In genomic region chr12:121738340-121738858, GRCh38 we compare ENCODE assay signal across 25 cellular contexts. TPM values are rescaled to one million over a fixed set of nuclear protein-coding genes. Genes with fewer than 3 reads are reported as not detected.
A peak's percentile ranks its signal among the peaks of the same experiment; 100 is the strongest.
DNase-seq lines count a peak whose midpoint lies in the region; ATAC-seq, FAIRE-seq and TF ChIP-seq lines count a peak whose summit lies in the region.
"Had no signal": no experiment of that assay in that cellular context is flagged by ENCODE, and none has a peak within 500 bp of the region (broad histone marks: within the 10 kb centered on the region; RNA-seq: fewer than 3 reads in every experiment).

No MANE protein-coding gene starts in this region.

- TF ChIP-seq RAD21 in H1 (IDR thresholded peaks at IDR 0.05 in 1 of 2, conservative IDR thresholded peaks at IDR 0.05 in 1 of 2; ENCODE audit: low read depth in 2 of 2, low read length in 2 of 2), result no peak

- no peaks in the 10 kb centered on the region for H3K27me3 Mint-ChIP-seq in Caco-2 (ENCODE audit: insufficient read depth, unreplicated experiment)
- H3K27me3 Mint-ChIP-seq in stimulated activated naive B cell treated with anti-CD40 and anti-IgM and Interleukin-4, amounts not matched to agents 10 μg/mL and 1 μg/mL and 100 μg/mL, for 72 hours, result no peaks in the 10 kb centered on the region
- no peaks in the 10 kb centered on the region for H3K27me3 Mint-ChIP-seq in activated T-helper 17 cell treated with anti-CD3 and anti-CD28 coated beads, Interleukin-2, amount 50 U/mL, for 72 hours
- H3K27me3 Mint-ChIP-seq: CD4-positive, CD25-positive, alpha-beta regulatory T cell; IgD-negative memory B cell had no signal

- no peak overlapping the region for H4K5ac ChIP-seq in H1 (ENCODE audit: insufficient read length, low read depth, low read length)

- peaks cover 20% of the 10 kb centered on the region for H3K36me3 Mint-ChIP-seq in Caco-2 (ENCODE audit: insufficient read depth, unreplicated experiment)
- peaks cover 6 to 16% of the 10 kb centered on the region in 2 donors for H3K36me3 Mint-ChIP-seq in stimulated activated naive B cell treated with anti-CD40 and anti-IgM and Interleukin-4, amounts not matched to agents 10 μg/mL and 1 μg/mL and 100 μg/mL, for 72 hours
- no peaks in the 10 kb centered on the region for H3K36me3 Mint-ChIP-seq in activated T-helper 17 cell treated with anti-CD3 and anti-CD28 coated beads, Interleukin-2, amount 50 U/mL, for 72 hours (ENCODE audit: low read depth)

- no peak overlapping the region for H3K56ac ChIP-seq in H1 (replicated peaks; ENCODE audit: insufficient read length, low read depth, low read length)

- TF ChIP-seq POLR2A in H1 (IDR thresholded peaks at IDR 0.05; ENCODE audit: control extremely low read depth in 1 of 2, low read depth in 2 of 2, low read length in 2 of 2) (no peak), suprapubic skin (IDR thresholded peaks at IDR 0.05) (no peak)

- H3K4me1 ChIP-seq in Caco-2 (peaks cover 10% of the 10 kb centered on the region), H1 (replicated peaks in 1 of 4; ENCODE audit: control insufficient read depth in 3 of 4, insufficient read depth in 4 of 4, low read length in 3 of 4) (no peaks in the 10 kb centered on the region), suprapubic skin (no peaks in the 10 kb centered on the region)
- H3K4me1 ChIP-seq: HAP-1 had no signal

- no peak overlapping the region for H3K9ac ChIP-seq in H1 (replicated peaks in 1 of 4; ENCODE audit: extremely low read depth in 1 of 4, low read depth in 3 of 4, low read length in 3 of 4)

- no peak overlapping the region for H3K4ac ChIP-seq in H1 (replicated peaks; ENCODE audit: insufficient read length, low read depth, low read length)

- intact Hi-C loops in Caco-2 (cut with micrococcal nuclease; ENCODE audit: unreplicated experiment) (no loop called here), left colon (cut with DNase I, micrococcal nuclease) (no loop called here)

- no peak overlapping the region for H2BK120ac ChIP-seq in H1 (replicated peaks; ENCODE audit: low read depth, low read length)

- H4K20me1 ChIP-seq in H1 (replicated peaks in 1 of 2; ENCODE audit: control insufficient read depth in 1 of 2, insufficient read depth in 2 of 2, low read length in 2 of 2), result no peaks in the 10 kb centered on the region

- no peak overlapping the region for H3K4me3 ChIP-seq in Caco-2 (ENCODE audit: low read depth, low read length)
- no peak overlapping the region for H3K4me3 ChIP-seq in H1 (ENCODE audit: extremely low read depth in 1 of 4, insufficient read depth in 2 of 4, low read depth in 3 of 4, low read length in 4 of 4)
- H3K4me3 ChIP-seq in suprapubic skin, result no peak overlapping the region
- H3K4me3 ChIP-seq: A549, GM12878, HAP-1 had no signal

- POLR2A ChIA-PET in Caco-2 (lab: Charles Lee), result no interaction called here
- POLR2A ChIA-PET in H1 (lab: Charles Lee; ENCODE audit: partially characterized antibody), result interaction anchor here (0.6 kb wide), 1 partner anchor 178 kb away, joined by 3 read pairs; no protein-coding TSS in a partner anchor

- TF ChIP-seq EP300 in H1 (IDR thresholded peaks at IDR 0.05; ENCODE audit: borderline replicate concordance in 1 of 2, low read depth in 2 of 2, low read length in 2 of 2) (no peak), suprapubic skin (IDR thresholded peaks at IDR 0.05) (no peak)

- H3K79me1 ChIP-seq in H1 (ENCODE audit: low read depth, low read length), result no peaks in the 10 kb centered on the region; the same call in none of the 2 replicates

- H3K27me3 ChIP-seq in Caco-2 (replicated peaks; ENCODE audit: control insufficient read depth, insufficient read depth, low read length) (no peaks in the 10 kb centered on the region), H1 (replicated peaks in 1 of 4; ENCODE audit: control insufficient read depth in 3 of 4, extremely low read depth in 1 of 4, insufficient read depth in 3 of 4, low read length in 3 of 4) (no peaks in the 10 kb centered on the region), suprapubic skin (no peaks in the 10 kb centered on the region)

- no TSS peak for BruUV-seq in Caco-2 (replicated peaks; lab: Mats Ljungman, UMichigan)

- no peaks in the 10 kb centered on the region for H3K9me3 Mint-ChIP-seq in Caco-2 (ENCODE audit: unreplicated experiment)
- no peaks in the 10 kb centered on the region for H3K9me3 Mint-ChIP-seq in stimulated activated naive B cell treated with anti-CD40 and anti-IgM and Interleukin-4, amounts not matched to agents 10 μg/mL and 1 μg/mL and 100 μg/mL, for 72 hours
- H3K9me3 Mint-ChIP-seq in activated T-helper 17 cell treated with anti-CD3 and anti-CD28 coated beads, Interleukin-2, amount 50 U/mL, for 72 hours, result no peaks in the 10 kb centered on the region
- H3K9me3 Mint-ChIP-seq: CD4-positive, CD25-positive, alpha-beta regulatory T cell; IgD-negative memory B cell had no signal

- H3K36me3 ChIP-seq in Caco-2 (ENCODE audit: control insufficient read depth, insufficient read depth, low read length) (no peaks in the 10 kb centered on the region), H1 (ENCODE audit: control insufficient read depth in 2 of 4, insufficient read depth in 4 of 4, low read length in 3 of 4) (no peaks in the 10 kb centered on the region), suprapubic skin (no peaks in the 10 kb centered on the region)
- H3K36me3 ChIP-seq: HAP-1 had no signal

- H4K8ac ChIP-seq in H1 (ENCODE audit: extremely low read depth, insufficient read depth, low read length), result no peak overlapping the region

- H3K18ac ChIP-seq in H1 (ENCODE audit: extremely low read depth, low read length), result no peak overlapping the region

- no peak overlapping the region for H2BK12ac ChIP-seq in H1 (ENCODE audit: low read depth, low read length)

- H3K23me2 ChIP-seq in H1 (ENCODE audit: low read depth, low read length), result no peaks in the 10 kb centered on the region

- no peak for ATAC-seq in stimulated activated naive B cell treated with anti-CD40 and anti-IgM and Interleukin-4, amounts not matched to agents 10 μg/mL and 1 μg/mL and 100 μg/mL, for 72 hours (replicated peaks)
- no peak for ATAC-seq in left colon
- no peak for ATAC-seq in activated T-helper 17 cell treated with anti-CD3 and anti-CD28 coated beads, Interleukin-2, amount 50 U/mL, for 72 hours (replicated peaks)
- ATAC-seq: A549, GM12878, Panc1 had no signal

- no peak overlapping the region for H2AFZ ChIP-seq in H1 (ENCODE audit: low read length)

- H3K27ac Mint-ChIP-seq in Caco-2 (ENCODE audit: unreplicated experiment), result no peak overlapping the region
- peak overlapping the region; percentile 21 for H3K27ac Mint-ChIP-seq in stimulated activated naive B cell treated with anti-CD40 and anti-IgM and Interleukin-4, amounts not matched to agents 10 μg/mL and 1 μg/mL and 100 μg/mL, for 72 hours
- H3K27ac Mint-ChIP-seq in activated T-helper 17 cell treated with anti-CD3 and anti-CD28 coated beads, Interleukin-2, amount 50 U/mL, for 72 hours, result no peak overlapping the region
- H3K27ac Mint-ChIP-seq: CD4-positive, CD25-positive, alpha-beta regulatory T cell; IgD-negative memory B cell had no signal

- H3K27ac ChIP-seq in H1 (ENCODE audit: low read depth, low read length) (no peak overlapping the region), suprapubic skin (no peak overlapping the region)

- TF ChIP-seq CTCF in Caco-2 (IDR thresholded peaks at IDR 0.05; ENCODE audit: insufficient read depth in 1 of 2, low read depth in 1 of 2, low read length in 1 of 2, severe bottlenecking in 1 of 2, unreplicated experiment in 1 of 2) (no peak), H1 (IDR thresholded peaks at IDR 0.05; ENCODE audit: control extremely low read depth in 1 of 3, insufficient read depth in 1 of 3, low read depth in 1 of 3, low read length in 3 of 3) (no peak), suprapubic skin (IDR thresholded peaks at IDR 0.05) (no peak)

- 92% methylated on average over 9 of the region's 9 CpGs; no CpG with 5 or more reads in 1 of the 2 experiments for WGBS in H1 (ENCODE audit: extremely low coverage in 1 of 2, insufficient coverage in 1 of 2, insufficient read length in 1 of 2, insufficient replicate concordance in 2 of 2, low coverage in 1 of 2, low lambda C conversion rate in 2 of 2, missing lambda C conversion rate in 1 of 2), 2 experiments
- whole genome bisulfite sequencing in suprapubic skin, result 98% methylated on average over 9 of the region's 9 CpGs

- no peak overlapping the region for H3K4me3 Mint-ChIP-seq in Caco-2 (ENCODE audit: unreplicated experiment)
- H3K4me3 Mint-ChIP-seq in stimulated activated naive B cell treated with anti-CD40 and anti-IgM and Interleukin-4, amounts not matched to agents 10 μg/mL and 1 μg/mL and 100 μg/mL, for 72 hours, result no peak overlapping the region
- no peak overlapping the region for H3K4me3 Mint-ChIP-seq in activated T-helper 17 cell treated with anti-CD3 and anti-CD28 coated beads, Interleukin-2, amount 50 U/mL, for 72 hours
- H3K4me3 Mint-ChIP-seq: CD4-positive, CD25-positive, alpha-beta regulatory T cell; IgD-negative memory B cell had no signal

- DNase-seq in Caco-2, result peak; percentile 37 to 59
- DNase-seq in OCI-M1 (lab: John Stamatoyannopoulos, UW), result peak; percentile 83
- no peak for DNase-seq in H1 (ENCODE audit: low read depth in 1 of 2, low spot score in 2 of 2)
- no peak for DNase-seq in stimulated activated naive B cell treated with anti-CD40 and anti-IgM and Interleukin-4, amounts not matched to agents 10 μg/mL and 1 μg/mL and 100 μg/mL, for 72 hours
- no peak for DNase-seq in suprapubic skin (ENCODE audit: low spot score in 2 of 2)
- DNase-seq in left colon, result no peak
- DNase-seq: CD4-positive, CD25-positive, alpha-beta regulatory T cell; COR-L47; DMS 273 treated with DMSO at 0.1 percent for 48 hours; DND-41; Karpas-422; MV-4-11; NCI-H1105 treated with DMSO at 0.1 percent for 48 hours; NCI-H2029 treated with DMSO at 0.1 percent for 48 hours; NCI-H226; NCI-H510A treated with DMSO at 0.1 percent for 48 hours; NCI-H774; NK-92 treated with Interleukin-12 subunit alpha and Interleukin-12 subunit beta, amount 100 ng/mL, for 24 hours had no signal

- no peak overlapping the region for H4K91ac ChIP-seq in H1 (replicated peaks; ENCODE audit: insufficient read length, low read length)

- H2AK5ac ChIP-seq in H1 (ENCODE audit: low read depth, low read length), result no peak overlapping the region

- no peak overlapping the region for H2BK20ac ChIP-seq in H1 (ENCODE audit: low read length)

- H3K4me2 ChIP-seq in H1 (ENCODE audit: insufficient read depth in 1 of 2, low read depth in 2 of 2, low read length in 2 of 2), result no peak overlapping the region
- H3K4me2 ChIP-seq: A549 had no signal

- H2BK5ac ChIP-seq in H1 (ENCODE audit: low read depth, low read length), result no peak overlapping the region

- H3K23ac ChIP-seq in H1 (ENCODE audit: insufficient read length), result no peak overlapping the region

- no peaks in the 10 kb centered on the region for H3K79me2 ChIP-seq in H1 (ENCODE audit: control insufficient read depth in 1 of 2, insufficient read depth in 2 of 2, low read length in 2 of 2)

- no peaks in the 10 kb centered on the region for H3K9me3 ChIP-seq in Caco-2
- H3K9me3 ChIP-seq in H1 (ENCODE audit: insufficient read depth in 2 of 2, low read depth in 1 of 2, low read length in 1 of 2), result no peaks in the 10 kb centered on the region
- no peaks in the 10 kb centered on the region for H3K9me3 ChIP-seq in suprapubic skin
- H3K9me3 ChIP-seq: A549, HAP-1 had no signal

- CTCF ChIA-PET in Caco-2 (lab: Charles Lee) (no interaction called here), H1 (lab: Charles Lee; ENCODE audit: partially characterized antibody) (interaction anchor here (2.5 kb wide), 1 partner anchor 35 kb away, joined by 7 read pairs; no protein-coding TSS in a partner anchor)

- no peak overlapping the region for H2BK15ac ChIP-seq in H1 (ENCODE audit: low read length)

- H3K4me1 Mint-ChIP-seq in Caco-2 (ENCODE audit: low read depth, unreplicated experiment), result peaks cover 16% of the 10 kb centered on the region
- H3K4me1 Mint-ChIP-seq in stimulated activated naive B cell treated with anti-CD40 and anti-IgM and Interleukin-4, amounts not matched to agents 10 μg/mL and 1 μg/mL and 100 μg/mL, for 72 hours, result peaks cover 0 to 6% of the 10 kb centered on the region in 2 donors
- no peaks in the 10 kb centered on the region for H3K4me1 Mint-ChIP-seq in activated T-helper 17 cell treated with anti-CD3 and anti-CD28 coated beads, Interleukin-2, amount 50 U/mL, for 72 hours
- H3K4me1 Mint-ChIP-seq: CD4-positive, CD25-positive, alpha-beta regulatory T cell; IgD-negative memory B cell had no signal

- no peak for FAIRE-seq in H1 (lab: Jason Lieb, UNC)
- FAIRE-seq: A549, GM12878, HTR-8/SVneo had no signal

- H3K14ac ChIP-seq in H1 (ENCODE audit: insufficient read length), result no peak overlapping the region

RNA-seq across cellular contexts. Expression of gene TMEM120B, which starts 25.8 kb away (rescaled TPM):
- total RNA-seq in Caco-2 (2022) (15.5 and 15.9 TPM in 2 replicates), suprapubic skin (10 to 100 TPM in 1 of 4 donors, 1 to 10 TPM in 3; 7.1 to 13.8 (median 8.8) TPM), left colon (1 to 10 TPM; 4.7 to 5.8 TPM)
- 26.0 and 29.1 TPM in 2 replicates for total RNA-seq in H1 (2021; fragmentation: NEBNext Ultra II Directional; extraction: Animal tissue kit (Norgen Biotek cat#: 25700))
- polyA plus RNA-seq in H1 (2011; rRNA removed), result 22.0 and 31.2 TPM in 2 replicates
- polyA plus RNA-seq in H1 (2011; cell fraction: cytosol; rRNA removed), result 21.3 TPM
- 90.2 TPM for polyA plus RNA-seq in H1 (2011; cell fraction: nucleus; rRNA removed)
- 15.8 to 21.0 TPM (median 18.0 TPM) in 4 replicates for polyA plus RNA-seq in H1 (2012, experiment 1 of 2)
- polyA plus RNA-seq in H1 (2012, experiment 2 of 2), result 11.9 TPM
- polyA plus RNA-seq in H1 (2013, experiment 1 of 2), result 31.3 TPM
- 29.9 TPM for polyA plus RNA-seq in H1 (2013, experiment 2 of 2)
- 35.4 and 36.4 TPM in 2 replicates for polyA minus RNA-seq in H1 (2011; rRNA and poly(A)+ RNA removed)
- 16.7 TPM for polyA minus RNA-seq in H1 (2011; cell fraction: cytosol; rRNA and poly(A)+ RNA removed)
- 25.9 TPM for polyA minus RNA-seq in H1 (2011; cell fraction: nucleus; rRNA and poly(A)+ RNA removed)
- total RNA-seq in activated T-helper 17 cell treated with anti-CD3 and anti-CD28 coated beads, Interleukin-2, amount 50 U/mL, for 72 hours, result 10 to 100 TPM in 1 of 2 donors, 1 to 10 TPM in 1; 8.6 to 13.7 TPM

RNA-seq across cellular contexts. Expression of gene RHOF, which starts 55.1 kb away (rescaled TPM):
- total RNA-seq in Caco-2 (2022), result 33.8 and 36.7 TPM in 2 replicates
- 31.0 and 31.9 TPM in 2 replicates for total RNA-seq in H1 (2021; fragmentation: NEBNext Ultra II Directional; extraction: Animal tissue kit (Norgen Biotek cat#: 25700))
- 23.8 and 33.2 TPM in 2 replicates for polyA plus RNA-seq in H1 (2011; rRNA removed)
- 24.2 TPM for polyA plus RNA-seq in H1 (2011; cell fraction: cytosol; rRNA removed)
- 46.5 TPM for polyA plus RNA-seq in H1 (2011; cell fraction: nucleus; rRNA removed)
- polyA plus RNA-seq in H1 (2012, experiment 1 of 2), result 13.3 to 22.8 TPM (median 17.1 TPM) in 4 replicates
- 10.2 TPM for polyA plus RNA-seq in H1 (2012, experiment 2 of 2)
- 16.3 TPM for polyA plus RNA-seq in H1 (2013, experiment 1 of 2)
- 14.9 TPM for polyA plus RNA-seq in H1 (2013, experiment 2 of 2)
- 15.0 and 16.7 TPM in 2 replicates for polyA minus RNA-seq in H1 (2011; rRNA and poly(A)+ RNA removed)
- 27.1 TPM for polyA minus RNA-seq in H1 (2011; cell fraction: cytosol; rRNA and poly(A)+ RNA removed)
- polyA minus RNA-seq in H1 (2011; cell fraction: nucleus; rRNA and poly(A)+ RNA removed), result 45.4 TPM
- total RNA-seq in suprapubic skin, result 10 to 100 TPM in 3 of 4 donors, 1 to 10 TPM in 1; 6.6 to 20.4 (median 17.5) TPM
- 100 to 1,000 TPM in 1 of 2 donors, 10 to 100 TPM in 1; 60.3 to 148 TPM for total RNA-seq in left colon
- 100 to 1,000 TPM; 103 to 123 TPM for total RNA-seq in activated T-helper 17 cell treated with anti-CD3 and anti-CD28 coated beads, Interleukin-2, amount 50 U/mL, for 72 hours

Comparison
In these comparisons a context has a peak if more than half of its experiments do, and no peak if none do; other contexts are left out.
1. DNase-seq: peak in Caco-2 (2 of 2) and OCI-M1 (single experiment); none in H1 (0 of 2), stimulated activated naive B cell treated with anti-CD40 and anti-IgM and Interleukin-4, amounts not matched to agents 10 μg/mL and 1 μg/mL and 100 μg/mL, for 72 hours (single experiment), suprapubic skin (0 of 2) and left colon (0 of 2).